In the genomic region with DNA sequence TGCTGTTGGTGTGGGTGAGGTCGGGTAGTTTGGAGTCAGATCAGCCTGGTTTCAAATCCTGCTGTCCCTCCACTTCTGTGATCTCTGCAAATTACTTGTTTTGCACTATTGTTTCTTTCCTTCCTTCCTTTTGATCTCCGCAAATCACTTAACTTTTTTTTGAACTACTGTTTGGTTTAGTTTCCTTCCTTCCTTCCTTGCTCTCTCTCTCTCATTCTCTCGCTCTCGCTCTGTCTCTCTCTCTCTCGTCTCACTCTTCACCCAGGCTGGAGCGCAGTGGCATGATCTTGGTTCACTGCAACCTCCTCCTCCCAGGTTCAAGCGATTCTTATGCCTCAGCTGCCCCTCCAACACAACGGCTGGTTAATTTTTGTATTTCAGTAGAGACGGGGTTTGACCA, we compare ENCODE assay signal across 15 cellular contexts.
DNase-seq lines count a peak whose midpoint lies in the region; ATAC-seq and TF ChIP-seq lines count a peak whose summit lies in the region.
"Had no signal": no experiment of that assay in that cellular context is flagged by ENCODE, and none has a peak within 500 bp of the region (broad histone marks: within the 10 kb centered on the region; RNA-seq: fewer than 3 reads in every experiment).

No MANE protein-coding gene starts in this region.

- TF ChIP-seq CTCF in uterus (IDR thresholded peaks at IDR 0.05) = no peak

- H3K27ac ChIP-seq in right cardiac atrium (ENCODE audit: low read length) = peak overlapping the region; percentile 54
- peak overlapping the region; percentile 62 to 63 for H3K27ac ChIP-seq in uterus

- no peaks in the 10 kb centered on the region for H3K36me3 Mint-ChIP-seq in activated T-helper 17 cell treated with anti-CD3 and anti-CD28 coated beads, Interleukin-2, amount 50 U/mL, for 72 hours (ENCODE audit: low read depth)
- no peaks in the 10 kb centered on the region for H3K36me3 Mint-ChIP-seq in naive thymus-derived CD8-positive, alpha-beta T cell
- H3K36me3 Mint-ChIP-seq: activated naive CD4-positive, alpha-beta T cell treated with anti-CD3 and anti-CD28 coated beads, Interleukin-2, amount 50 U/mL, for 72 hours; natural killer cell treated with Interleukin-12 subunit alpha and Interleukin-12 subunit beta and Interleukin-15 and Interleukin-18, amount 100 ng/mL, for 72 hours had no signal

- intact Hi-C loops in right cardiac atrium (cut with DNase I) = no loop called here
- intact Hi-C loops in Right ventricle myocardium inferior (cut with DNase I) = no loop called here
- intact Hi-C loops in uterus (cut with DNase I; ENCODE audit: low total_unique reads) = no loop called here

- TF ChIP-seq POLR2A in uterus (IDR thresholded peaks at IDR 0.05) = no peak

- no peaks in the 10 kb centered on the region for H3K27me3 Mint-ChIP-seq in activated T-helper 17 cell treated with anti-CD3 and anti-CD28 coated beads, Interleukin-2, amount 50 U/mL, for 72 hours
- no peaks in the 10 kb centered on the region for H3K27me3 Mint-ChIP-seq in naive thymus-derived CD8-positive, alpha-beta T cell
- H3K27me3 Mint-ChIP-seq: activated B cell treated with CpG ODN at 0.5 μM for 24 hours had no signal

- H3K4me3 Mint-ChIP-seq in activated T-helper 17 cell treated with anti-CD3 and anti-CD28 coated beads, Interleukin-2, amount 50 U/mL, for 72 hours = peak overlapping the region; percentile 24
- H3K4me3 Mint-ChIP-seq in naive thymus-derived CD8-positive, alpha-beta T cell = peak overlapping the region; percentile 36 to 84 (median 64)
- H3K4me3 Mint-ChIP-seq: activated B cell treated with CpG ODN at 0.5 μM for 24 hours; natural killer cell treated with Interleukin-12 subunit alpha and Interleukin-12 subunit beta and Interleukin-15 and Interleukin-18, amount 100 ng/mL, for 72 hours had no signal

- WGBS in right cardiac atrium = 68% methylated on average over 9 of the region's 9 CpGs

- H3K4me3 ChIP-seq in right cardiac atrium (ENCODE audit: low read length) (no peak overlapping the region), uterus (no peak overlapping the region)
- H3K4me3 ChIP-seq: HAP-1 had no signal

- H3K4me1 ChIP-seq in right cardiac atrium (ENCODE audit: control insufficient read depth, insufficient read depth, low read length) = peaks cover 7% of the 10 kb centered on the region
- H3K4me1 ChIP-seq in uterus = no peaks in the 10 kb centered on the region

- DNase-seq in right cardiac atrium = no peak
- DNase-seq in Right ventricle myocardium inferior (ENCODE audit: missing footprints) = no peak
- DNase-seq in naive thymus-derived CD8-positive, alpha-beta T cell = peak in 2 of 10 donors; percentile 12
- no peak for DNase-seq in uterus
- no peak for DNase-seq in NCI-H2029 treated with DMSO at 0.1 percent for 48 hours (lab: John Stamatoyannopoulos, UW)
- DNase-seq: activated B cell treated with CpG ODN at 0.5 μM for 24 hours, left colon, NCI-H446 treated with DMSO at 0.1 percent for 48 hours had no signal

- no peaks in the 10 kb centered on the region for H3K27me3 ChIP-seq in right cardiac atrium (ENCODE audit: control insufficient read depth, insufficient read depth)
- H3K27me3 ChIP-seq in uterus = no peaks in the 10 kb centered on the region

- H3K9me3 ChIP-seq in right cardiac atrium (ENCODE audit: control insufficient read depth, low read length) (no peaks in the 10 kb centered on the region), uterus (no peaks in the 10 kb centered on the region)
- H3K9me3 ChIP-seq: HAP-1 had no signal

- H3K36me3 ChIP-seq in uterus = no peaks in the 10 kb centered on the region
- H3K36me3 ChIP-seq: HAP-1 had no signal

- ATAC-seq in right cardiac atrium = no peak
- no peak for ATAC-seq in Right ventricle myocardium inferior
- ATAC-seq in activated T-helper 17 cell treated with anti-CD3 and anti-CD28 coated beads, Interleukin-2, amount 50 U/mL, for 72 hours (replicated peaks) = no peak
- peak; percentile 35 to 45 for ATAC-seq in naive thymus-derived CD8-positive, alpha-beta T cell
- ATAC-seq in GM19351 (IDR thresholded peaks at IDR 0.05; ENCODE audit: unreplicated experiment) = no peak
- no peak for ATAC-seq in GM21786 (IDR thresholded peaks at IDR 0.05; ENCODE audit: unreplicated experiment)
- ATAC-seq: activated naive CD4-positive, alpha-beta T cell treated with anti-CD3 and anti-CD28 coated beads, Interleukin-2, amount 50 U/mL, for 72 hours; esophagus mucosa; left colon had no signal

- POLR2A ChIA-PET in naive thymus-derived CD8-positive, alpha-beta T cell (lab: Charles Lee) = no interaction called here

- H3K9me3 Mint-ChIP-seq in activated T-helper 17 cell treated with anti-CD3 and anti-CD28 coated beads, Interleukin-2, amount 50 U/mL, for 72 hours = no peaks in the 10 kb centered on the region
- H3K9me3 Mint-ChIP-seq in naive thymus-derived CD8-positive, alpha-beta T cell = no peaks in the 10 kb centered on the region
- H3K9me3 Mint-ChIP-seq: activated B cell treated with CpG ODN at 0.5 μM for 24 hours; activated naive CD4-positive, alpha-beta T cell treated with anti-CD3 and anti-CD28 coated beads, Interleukin-2, amount 50 U/mL, for 72 hours; natural killer cell treated with Interleukin-12 subunit alpha and Interleukin-12 subunit beta and Interleukin-15 and Interleukin-18, amount 100 ng/mL, for 72 hours had no signal

- H3K27ac Mint-ChIP-seq in activated T-helper 17 cell treated with anti-CD3 and anti-CD28 coated beads, Interleukin-2, amount 50 U/mL, for 72 hours = peak overlapping the region; percentile 4
- H3K27ac Mint-ChIP-seq in naive thymus-derived CD8-positive, alpha-beta T cell = peak overlapping the region in 9 of 10 donors; percentile 0 to 76 (median 56)
- H3K27ac Mint-ChIP-seq: activated B cell treated with CpG ODN at 0.5 μM for 24 hours; natural killer cell treated with Interleukin-12 subunit alpha and Interleukin-12 subunit beta and Interleukin-15 and Interleukin-18, amount 100 ng/mL, for 72 hours had no signal

- peaks cover 8% of the 10 kb centered on the region for H3K4me1 Mint-ChIP-seq in activated T-helper 17 cell treated with anti-CD3 and anti-CD28 coated beads, Interleukin-2, amount 50 U/mL, for 72 hours
- peaks cover 14 to 46% (median 39%) of the 10 kb centered on the region in 4 donors for H3K4me1 Mint-ChIP-seq in naive thymus-derived CD8-positive, alpha-beta T cell

Comparison
In these comparisons a context has a peak if more than half of its experiments do, and no peak if none do; other contexts are left out.
1. ATAC-seq: peak in naive thymus-derived CD8-positive, alpha-beta T cell (2 of 2); none in right cardiac atrium (0 of 2), Right ventricle myocardium inferior (single experiment), activated T-helper 17 cell treated with anti-CD3 and anti-CD28 coated beads, Interleukin-2, amount 50 U/mL, for 72 hours (single experiment), GM19351 (single experiment) and GM21786 (single experiment).